16 cellular contexts compared by ENCODE assay signal in the genomic region with DNA sequence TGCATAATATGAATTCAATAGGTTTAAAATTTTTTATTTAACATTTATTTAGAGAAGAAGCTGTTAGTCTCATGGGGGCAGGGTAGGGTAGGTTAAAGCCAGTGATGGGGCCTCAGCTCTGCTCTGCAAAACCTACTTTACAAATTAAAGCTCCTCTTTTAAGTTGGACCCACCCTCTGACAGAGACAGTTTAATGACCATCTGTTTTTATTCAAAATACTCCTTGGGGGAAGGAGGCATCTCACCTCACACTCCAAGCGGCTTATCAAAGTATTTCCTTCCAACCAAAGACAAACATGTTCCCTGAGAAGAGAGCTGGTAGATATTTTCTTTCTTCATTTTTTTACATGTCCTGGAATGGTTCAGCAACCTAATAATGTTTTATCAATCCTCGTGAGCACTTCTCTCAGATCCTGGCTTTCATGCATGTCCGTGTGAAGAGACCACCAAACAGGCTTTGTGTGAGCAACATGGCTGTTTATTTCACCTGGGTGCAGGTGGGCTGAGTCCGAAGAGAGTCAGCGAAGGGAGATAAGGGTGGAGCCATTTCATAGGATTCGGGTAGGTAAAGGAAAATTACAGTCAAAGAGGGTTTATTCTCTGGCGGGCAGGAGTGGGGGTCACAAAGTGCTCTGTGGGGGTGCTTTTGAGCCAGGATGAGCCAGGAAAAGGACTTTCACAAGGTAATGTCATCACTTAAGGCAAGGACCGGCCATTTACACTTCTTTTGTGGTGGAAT.
DNase-seq lines count a peak whose midpoint lies in the region; ATAC-seq and TF ChIP-seq lines count a peak whose summit lies in the region.
"Had no signal": no experiment of that assay in that cellular context is flagged by ENCODE, and none has a peak within 500 bp of the region (broad histone marks: within the 10 kb centered on the region; RNA-seq: fewer than 3 reads in every experiment).

No MANE protein-coding gene starts in this region.

- H3K9ac ChIP-seq in ES-I3 (ENCODE audit: low read depth, low read length): peak overlapping the region; percentile 52

- intact Hi-C loops in Right ventricle myocardium superior (cut with DNase I): no loop called here

- H3K4me3 Mint-ChIP-seq in activated naive CD8-positive, alpha-beta T cell treated with anti-CD3 and anti-CD28 coated beads for 36 hours: no peak overlapping the region
- H3K4me3 Mint-ChIP-seq: CD4-positive, alpha-beta memory T cell had no signal

- H3K36me3 ChIP-seq in ES-I3 (ENCODE audit: insufficient read depth, low read length): no peaks in the 10 kb centered on the region
- H3K36me3 ChIP-seq: SJSA1 had no signal

- ATAC-seq in GM21576 (IDR thresholded peaks at IDR 0.05; ENCODE audit: unreplicated experiment) (no peak), Right ventricle myocardium superior (ENCODE audit: poor library complexity) (no peak)
- ATAC-seq: GM12878 had no signal

- DNase-seq in NCI-H524 (lab: John Stamatoyannopoulos, UW) (peak; percentile 41 to 88), fibroblast of villous mesenchyme (ENCODE audit: low read depth) (peak; percentile 68), iPS-NIHi7 (ENCODE audit: extremely low spot score) (peak; percentile 28), middle frontal gyrus (ENCODE audit: extremely low spot score, low spot score) (no peak), Right ventricle myocardium superior (no peak)
- DNase-seq in activated naive CD8-positive, alpha-beta T cell treated with anti-CD3 and anti-CD28 coated beads for 36 hours: no peak
- DNase-seq: CD4-positive, alpha-beta memory T cell; DMS79; NCI-H1105 treated with DMSO at 0.1 percent for 48 hours; NCI-H187; NCI-H345; PC-9 had no signal

- no peaks in the 10 kb centered on the region for H3K27me3 Mint-ChIP-seq in activated naive CD8-positive, alpha-beta T cell treated with anti-CD3 and anti-CD28 coated beads for 36 hours

- no peak overlapping the region for H3K27ac Mint-ChIP-seq in activated naive CD8-positive, alpha-beta T cell treated with anti-CD3 and anti-CD28 coated beads for 36 hours

- no peaks in the 10 kb centered on the region for H3K9me3 ChIP-seq in ES-I3 (ENCODE audit: control insufficient read depth, insufficient read depth, low read length)
- H3K9me3 ChIP-seq: SJSA1 had no signal

- H3K4me1 Mint-ChIP-seq in activated naive CD8-positive, alpha-beta T cell treated with anti-CD3 and anti-CD28 coated beads for 36 hours: no peaks in the 10 kb centered on the region
- H3K4me1 Mint-ChIP-seq: CD4-positive, alpha-beta memory T cell had no signal

- H3K36me3 Mint-ChIP-seq in activated naive CD8-positive, alpha-beta T cell treated with anti-CD3 and anti-CD28 coated beads for 36 hours: no peaks in the 10 kb centered on the region
- H3K36me3 Mint-ChIP-seq: CD4-positive, alpha-beta memory T cell had no signal

- H3K9me3 Mint-ChIP-seq in activated naive CD8-positive, alpha-beta T cell treated with anti-CD3 and anti-CD28 coated beads for 36 hours: no peaks in the 10 kb centered on the region

- peaks cover 22% of the 10 kb centered on the region for H3K4me1 ChIP-seq in ES-I3 (ENCODE audit: insufficient read depth, low read length)
- H3K4me1 ChIP-seq: SJSA1 had no signal

- TF ChIP-seq CTCF in fibroblast of villous mesenchyme (IDR thresholded peaks at IDR 0.05; ENCODE audit: insufficient read depth, low read depth, low read length): no peak

- H3K4me3 ChIP-seq in fibroblast of villous mesenchyme (ENCODE audit: low read depth, low read length): no peak overlapping the region
- H3K4me3 ChIP-seq: GM12878, PC-9, SJSA1 had no signal

Comparison
In these comparisons a context has a peak if more than half of its experiments do, and no peak if none do; other contexts are left out.
1. DNase-seq: peak in NCI-H524 (2 of 2), fibroblast of villous mesenchyme (single experiment) and iPS-NIHi7 (single experiment); none in activated naive CD8-positive, alpha-beta T cell treated with anti-CD3 and anti-CD28 coated beads for 36 hours (single experiment), middle frontal gyrus (single experiment) and Right ventricle myocardium superior (single experiment).